ENCODE assay signal across 10 cellular contexts in the genomic region with DNA sequence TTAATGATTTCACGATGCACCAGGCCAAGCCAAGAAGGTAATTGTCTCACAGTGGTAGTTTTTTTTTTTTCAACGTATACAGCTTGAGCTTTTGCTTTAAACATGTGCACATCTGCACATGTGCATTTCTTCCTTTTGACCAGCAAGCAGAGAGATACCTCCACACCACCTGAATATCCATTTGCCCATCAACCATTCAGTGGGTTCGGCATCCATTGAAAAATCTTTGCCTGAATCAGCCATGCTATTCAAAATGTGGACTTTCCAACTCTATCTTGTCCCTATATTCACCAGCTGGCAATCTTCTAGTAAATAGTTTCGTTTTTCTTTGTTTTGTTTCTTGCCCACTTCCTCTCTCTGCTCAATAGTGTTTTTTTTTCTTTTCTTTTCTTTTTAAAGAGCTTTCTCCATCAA. TPM values are rescaled to one million over a fixed set of nuclear protein-coding genes. Genes with fewer than 3 reads are reported as not detected.
DNase-seq lines count a peak whose midpoint lies in the region; ATAC-seq lines count a peak whose summit lies in the region.
"Had no signal": no experiment of that assay in that cellular context is flagged by ENCODE, and none has a peak within 500 bp of the region (broad histone marks: within the 10 kb centered on the region; RNA-seq: fewer than 3 reads in every experiment).

No MANE protein-coding gene starts in this region.

- peaks cover 12 to 17% (median 15%) of the 10 kb centered on the region in 7 donors for H3K4me1 Mint-ChIP-seq in naive thymus-derived CD4-positive, alpha-beta T cell
- H3K4me1 Mint-ChIP-seq: brain had no signal

- H3K9me3 ChIP-seq in naive thymus-derived CD4-positive, alpha-beta T cell (ENCODE audit: control insufficient read depth in 2 of 3, low read length in 3 of 3) = no peaks in the 10 kb centered on the region

- H3K9me3 Mint-ChIP-seq in naive thymus-derived CD4-positive, alpha-beta T cell = no peaks in the 10 kb centered on the region

- intact Hi-C loops in naive thymus-derived CD4-positive, alpha-beta T cell (cut with micrococcal nuclease) = loop anchor here (1.0 to 10.0 kb wide), 4 partner anchors 8 to 1635 kb away; a partner anchor contains a TSS

- no peaks in the 10 kb centered on the region for H3K27me3 Mint-ChIP-seq in naive thymus-derived CD4-positive, alpha-beta T cell
- H3K27me3 Mint-ChIP-seq: brain had no signal

- POLR2A ChIA-PET in naive thymus-derived CD4-positive, alpha-beta T cell (lab: Charles Lee) = interaction anchor here (0.5 to 2.7 kb wide), 6 partner anchors 9 to 1034 kb away, joined by 3 to 52 read pairs (median 4); a partner anchor contains a TSS

- H3K27ac ChIP-seq in naive thymus-derived CD4-positive, alpha-beta T cell (ENCODE audit: low read depth, low read length) = peak overlapping the region; percentile 65

- peak overlapping the region; percentile 58 to 87 (median 74) for H3K4me3 Mint-ChIP-seq in naive thymus-derived CD4-positive, alpha-beta T cell
- H3K4me3 Mint-ChIP-seq: brain had no signal

- H3K36me3 ChIP-seq in naive thymus-derived CD4-positive, alpha-beta T cell (ENCODE audit: control insufficient read depth in 2 of 3, insufficient read depth in 3 of 3, low read length in 3 of 3) = no peaks in the 10 kb centered on the region

- peak overlapping the region; percentile 64 to 96 (median 89) for H3K27ac Mint-ChIP-seq in naive thymus-derived CD4-positive, alpha-beta T cell
- H3K27ac Mint-ChIP-seq: brain had no signal

- DNase-seq in NAMALWA (ENCODE audit: low spot score) = peak; percentile 61
- peak in 6 of 9 donors; percentile 24 to 56 (median 44) for DNase-seq in naive thymus-derived CD4-positive, alpha-beta T cell
- no peak for DNase-seq in cerebellar nuclear complex (lab: John Stamatoyannopoulos, UW)
- no peak for DNase-seq in SHP77 (lab: John Stamatoyannopoulos, UW)
- DNase-seq in stimulated activated CD4-positive, alpha-beta T cell treated with anti-CD3 and anti-CD28 coated beads, Interleukin-15, amount 100 ng/mL, for 24 hours = no peak
- DNase-seq: glutamatergic neuron, NCI-H1930 had no signal

- peak; percentile 57 for ATAC-seq in GM19023 (IDR thresholded peaks at IDR 0.05; ENCODE audit: unreplicated experiment)
- ATAC-seq in GM21825 (IDR thresholded peaks at IDR 0.05; ENCODE audit: unreplicated experiment) = peak; percentile 65
- ATAC-seq in naive thymus-derived CD4-positive, alpha-beta T cell = peak; percentile 72

- H3K4me1 ChIP-seq in naive thymus-derived CD4-positive, alpha-beta T cell (ENCODE audit: control insufficient read depth in 2 of 2, insufficient read depth in 2 of 2, low read length in 2 of 2) = peaks cover 16 to 17% of the 10 kb centered on the region in 2 donors

- no peaks in the 10 kb centered on the region for H3K27me3 ChIP-seq in naive thymus-derived CD4-positive, alpha-beta T cell (ENCODE audit: control insufficient read depth in 2 of 2, insufficient read depth in 2 of 2, low read length in 2 of 2)

- peaks cover 0 to 5% (median 0%) of the 10 kb centered on the region in 5 donors for H3K36me3 Mint-ChIP-seq in naive thymus-derived CD4-positive, alpha-beta T cell
- H3K36me3 Mint-ChIP-seq: brain had no signal

- CTCF ChIA-PET in naive thymus-derived CD4-positive, alpha-beta T cell (lab: Charles Lee) = interaction anchor here (0.6 to 1.8 kb wide), 7 partner anchors 9 to 813 kb away, joined by 3 to 10 read pairs (median 4); a partner anchor contains a TSS

- peak overlapping the region; percentile 47 for H3K4me3 ChIP-seq in naive thymus-derived CD4-positive, alpha-beta T cell (ENCODE audit: low read length)

RNA-seq across cellular contexts. Expression of a gene that starts 7.7 kb away (rescaled TPM):
- total RNA-seq in naive thymus-derived CD4-positive, alpha-beta T cell = 100 to 1,000 TPM; 131 to 263 (median 163) TPM
- polyA plus RNA-seq in naive thymus-derived CD4-positive, alpha-beta T cell = 10 to 100 TPM; 34.0 to 64.6 TPM

RNA-seq across cellular contexts. Expression of a gene that starts 57.7 kb away (rescaled TPM):
- total RNA-seq in naive thymus-derived CD4-positive, alpha-beta T cell = 10 to 100 TPM in 3 of 5 experiments, 1 to 10 TPM in 2; 7.0 to 24.7 (median 17.1) TPM
- 10 to 100 TPM; 12.3 to 16.8 TPM for polyA plus RNA-seq in naive thymus-derived CD4-positive, alpha-beta T cell

Comparison
In these comparisons a context has a peak if more than half of its experiments do, and no peak if none do; other contexts are left out.
1. DNase-seq: peak in NAMALWA (single experiment) and naive thymus-derived CD4-positive, alpha-beta T cell (6 of 9); none in cerebellar nuclear complex (0 of 2), SHP77 (0 of 2) and stimulated activated CD4-positive, alpha-beta T cell treated with anti-CD3 and anti-CD28 coated beads, Interleukin-15, amount 100 ng/mL, for 24 hours (single experiment).
2. Peak in every context shown above with its lines, with median percentiles within 50 percentile points of each other: ATAC-seq.